In the genomic region with DNA sequence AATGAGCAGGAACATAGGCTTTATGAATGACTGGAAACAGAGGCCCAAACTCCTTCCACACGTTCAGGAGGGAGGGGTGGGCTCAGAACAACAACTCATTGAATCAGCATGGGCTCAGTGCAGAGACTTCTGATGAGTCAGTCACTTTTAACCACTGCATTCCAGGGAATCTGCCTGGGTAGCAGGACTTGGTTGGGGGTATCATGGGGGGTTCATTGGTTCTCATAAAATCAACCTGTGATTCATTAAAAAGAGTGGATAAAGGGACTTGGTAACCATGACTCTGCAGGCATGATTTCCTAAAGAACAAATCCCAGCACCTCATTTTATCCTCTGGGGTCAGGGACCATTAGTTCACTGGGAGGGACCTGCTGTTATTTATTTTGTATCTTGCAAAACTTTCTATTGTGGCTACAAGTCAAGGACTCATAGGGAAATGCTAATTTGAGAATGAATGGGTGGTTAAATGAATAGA, we compare ENCODE assay signal across 17 cellular contexts. TPM values are rescaled to one million over a fixed set of nuclear protein-coding genes. Genes with fewer than 3 reads are reported as not detected.
DNase-seq lines count a peak whose midpoint lies in the region; ATAC-seq, FAIRE-seq and TF ChIP-seq lines count a peak whose summit lies in the region.
"Had no signal": no experiment of that assay in that cellular context is flagged by ENCODE, and none has a peak within 500 bp of the region (broad histone marks: within the 10 kb centered on the region; RNA-seq: fewer than 3 reads in every experiment).

No MANE protein-coding gene starts in this region.

- H3K27me3 ChIP-seq in left ventricle myocardium inferior (ENCODE audit: low read depth) (no peaks in the 10 kb centered on the region), bronchial epithelial cell (ENCODE audit: control insufficient read depth, insufficient read depth, low read length) (no peaks in the 10 kb centered on the region)

- no peak overlapping the region for H3K4me3 Mint-ChIP-seq in stimulated activated naive B cell treated with anti-CD40 and anti-IgM and Interleukin-4, amounts not matched to agents 10 μg/mL and 1 μg/mL and 100 μg/mL, for 72 hours

- H3K4me1 ChIP-seq in left ventricle myocardium inferior, result peaks cover 36% of the 10 kb centered on the region

- FAIRE-seq in bronchial epithelial cell (lab: Jason Lieb, UNC), result no peak

- H3K9me3 ChIP-seq in left ventricle myocardium inferior (replicated peaks), result no peaks in the 10 kb centered on the region

- H3K36me3 ChIP-seq in left ventricle myocardium inferior, result no peaks in the 10 kb centered on the region
- H3K36me3 ChIP-seq in bronchial epithelial cell (ENCODE audit: control insufficient read depth, insufficient read depth, low read length), result no peaks in the 10 kb centered on the region

- ATAC-seq in left ventricle myocardium superior, result no peak
- ATAC-seq in left lobe of liver, result peak; percentile 85
- no peak for ATAC-seq in HG03045 (IDR thresholded peaks at IDR 0.05; ENCODE audit: unreplicated experiment)
- ATAC-seq in stimulated activated naive B cell treated with anti-CD40 and anti-IgM and Interleukin-4, amounts not matched to agents 10 μg/mL and 1 μg/mL and 100 μg/mL, for 72 hours (replicated peaks), result no peak

- peaks cover 6 to 18% of the 10 kb centered on the region in 2 donors for H3K9me3 Mint-ChIP-seq in stimulated activated naive B cell treated with anti-CD40 and anti-IgM and Interleukin-4, amounts not matched to agents 10 μg/mL and 1 μg/mL and 100 μg/mL, for 72 hours

- H3K27me3 Mint-ChIP-seq in stimulated activated naive B cell treated with anti-CD40 and anti-IgM and Interleukin-4, amounts not matched to agents 10 μg/mL and 1 μg/mL and 100 μg/mL, for 72 hours, result no peaks in the 10 kb centered on the region

- H3K4me3 ChIP-seq in left ventricle myocardium inferior, result no peak overlapping the region
- H3K4me3 ChIP-seq in bronchial epithelial cell (ENCODE audit: low read depth, low read length), result no peak overlapping the region
- H3K4me3 ChIP-seq: SK-N-MC had no signal

- H3K27ac Mint-ChIP-seq in stimulated activated naive B cell treated with anti-CD40 and anti-IgM and Interleukin-4, amounts not matched to agents 10 μg/mL and 1 μg/mL and 100 μg/mL, for 72 hours, result no peak overlapping the region

- peaks cover 16 to 43% of the 10 kb centered on the region in 2 donors for H3K36me3 Mint-ChIP-seq in stimulated activated naive B cell treated with anti-CD40 and anti-IgM and Interleukin-4, amounts not matched to agents 10 μg/mL and 1 μg/mL and 100 μg/mL, for 72 hours

- H3K27ac ChIP-seq in left ventricle myocardium inferior (replicated peaks), result peak overlapping the region; percentile 5
- H3K27ac ChIP-seq: 22Rv1, SK-N-MC had no signal

- intact Hi-C loops in left ventricle myocardium inferior (cut with micrococcal nuclease), result no loop called here
- intact Hi-C loops in left ventricle myocardium superior (cut with micrococcal nuclease), result no loop called here

- peaks cover 37 to 67% of the 10 kb centered on the region in 2 donors for H3K4me1 Mint-ChIP-seq in stimulated activated naive B cell treated with anti-CD40 and anti-IgM and Interleukin-4, amounts not matched to agents 10 μg/mL and 1 μg/mL and 100 μg/mL, for 72 hours

- DNase-seq in left ventricle myocardium inferior, result no peak
- DNase-seq in left ventricle myocardium superior, result no peak
- peak; percentile 51 for DNase-seq in bronchial epithelial cell (ENCODE audit: low read depth)
- no peak for DNase-seq in left lobe of liver (ENCODE audit: low spot score)
- DNase-seq in stimulated activated CD4-positive, alpha-beta T cell treated with anti-CD3 and anti-CD28 coated beads, Interleukin-12 subunit alpha, Interleukin-12 subunit beta, amount 100 ng/mL, for 4 hours, result no peak
- no peak for DNase-seq in stimulated activated naive B cell treated with anti-CD40 and anti-IgM and Interleukin-4, amounts not matched to agents 10 μg/mL and 1 μg/mL and 100 μg/mL, for 72 hours
- no peak for DNase-seq in SHP77 treated with DMSO at 0.1 percent for 48 hours (lab: John Stamatoyannopoulos, UW)
- DNase-seq: activated CD4-positive, alpha-beta T cell treated with anti-CD3 and anti-CD28 coated beads, Interleukin-2, amount 50 U/mL, for 48 hours; GDM1; glutamatergic neuron; KG1; NCI-H345; stimulated activated CD4-positive, alpha-beta T cell treated with anti-CD3 and anti-CD28 coated beads, Interleukin-2, amount 100 ng/mL, for 24 hours had no signal

- no peak for TF ChIP-seq CTCF in left ventricle myocardium inferior (IDR thresholded peaks at IDR 0.05; ENCODE audit: borderline replicate concordance)
- TF ChIP-seq CTCF in bronchial epithelial cell (IDR thresholded peaks at IDR 0.05; ENCODE audit: insufficient read depth, low read length, severe bottlenecking), result no peak

RNA-seq across cellular contexts. Expression of gene ITGB3, which starts 13.8 kb away (rescaled TPM):
- 3.3 TPM for total RNA-seq in left ventricle myocardium inferior
- 3.2 TPM for total RNA-seq in left ventricle myocardium superior
- total RNA-seq in bronchial epithelial cell, result 0.26 and 0.51 TPM in 2 replicates
- total RNA-seq in left lobe of liver, result 5.0 TPM

RNA-seq across cellular contexts. Expression of gene EFCAB13, which starts 56.4 kb away (rescaled TPM):
- 2.6 TPM for total RNA-seq in left ventricle myocardium inferior
- 2.4 TPM for total RNA-seq in left ventricle myocardium superior
- total RNA-seq in bronchial epithelial cell, result 0.26 and 5.1 TPM in 2 replicates
- 4.6 TPM for total RNA-seq in left lobe of liver

RNA-seq across cellular contexts. Expression of gene MYL4, which starts 58.2 kb away (rescaled TPM):
- total RNA-seq in left ventricle myocardium inferior (809 TPM), left ventricle myocardium superior (133 TPM), bronchial epithelial cell (not detected in 2 replicates), left lobe of liver (not detected)
- total RNA-seq: subcutaneous adipose tissue had no signal

Comparison
In these comparisons a context has a peak if more than half of its experiments do, and no peak if none do; other contexts are left out.
1. RNA of gene MYL4, which starts 58.2 kb away (total RNA-seq): 809 TPM in left ventricle myocardium inferior (single experiment) and 133 TPM in left ventricle myocardium superior (single experiment); not detected in left lobe of liver (single experiment) and not detected in bronchial epithelial cell; every median in the first group is over 100 times any median in the second.